In the genomic region with DNA sequence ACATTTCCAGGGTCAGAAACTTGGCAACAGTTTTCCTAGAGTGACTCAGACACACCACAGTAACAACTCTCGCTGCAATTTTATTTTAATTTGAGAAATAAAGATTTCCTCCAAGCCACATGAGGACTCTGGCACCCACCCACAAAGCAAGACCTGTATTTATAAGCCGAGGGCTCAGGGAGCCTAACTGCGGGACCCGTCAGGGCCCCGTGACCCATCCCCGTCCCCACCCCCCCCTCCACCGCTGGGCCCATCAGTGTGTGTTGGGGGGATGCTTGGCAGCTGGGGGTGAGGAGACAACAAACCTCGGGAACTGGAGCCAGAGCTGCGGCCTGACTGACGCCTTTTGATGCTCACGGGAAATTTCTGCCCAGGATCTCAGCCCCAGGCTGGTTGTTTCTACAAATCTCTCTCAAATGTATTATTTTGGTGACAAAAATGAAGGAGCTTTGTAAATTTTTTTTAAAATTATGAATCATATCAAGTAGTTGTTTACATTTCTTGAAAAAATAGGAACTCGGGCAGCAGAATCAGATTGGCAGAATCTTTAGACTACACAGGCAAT, we compare ENCODE assay signal across 30 cellular contexts. TPM values are rescaled to one million over a fixed set of nuclear protein-coding genes. Genes with fewer than 3 reads are reported as not detected.
DNase-seq lines count a peak whose midpoint lies in the region; ATAC-seq and TF ChIP-seq lines count a peak whose summit lies in the region.
"Had no signal": no experiment of that assay in that cellular context is flagged by ENCODE, and none has a peak within 500 bp of the region (broad histone marks: within the 10 kb centered on the region; RNA-seq: fewer than 3 reads in every experiment).

No MANE protein-coding gene starts in this region.

- no peaks in the 10 kb centered on the region for H3K9me3 ChIP-seq in subcutaneous abdominal adipose tissue (ENCODE audit: control insufficient read depth in 5 of 5, low read length in 5 of 5)
- H3K9me3 ChIP-seq: A549, esophagus squamous epithelium, gastrocnemius medialis, MG63, Peyer's patch, suprapubic skin had no signal

- no peaks in the 10 kb centered on the region for H3K27me3 Mint-ChIP-seq in mesothelial cell of epicardium (ENCODE audit: low read depth)

- peaks cover 7% of the 10 kb centered on the region for H3K36me3 Mint-ChIP-seq in mesothelial cell of epicardium

- H3K27ac ChIP-seq in subcutaneous abdominal adipose tissue (ENCODE audit: low read depth, low read length): peak overlapping the region; percentile 50
- H3K27ac ChIP-seq: A549, gastrocnemius medialis, suprapubic skin had no signal

- no peak for TF ChIP-seq CTCF in mesothelial cell of epicardium (IDR thresholded peaks at IDR 0.05; ENCODE audit: unreplicated experiment)

- H3K27me3 ChIP-seq in H7 (ENCODE audit: control insufficient read depth, insufficient read depth, low read length) (peaks cover 13% of the 10 kb centered on the region), subcutaneous abdominal adipose tissue (ENCODE audit: control insufficient read depth in 5 of 5, insufficient read depth in 4 of 5, low read length in 5 of 5) (no peaks in the 10 kb centered on the region)
- H3K27me3 ChIP-seq: MG63 had no signal

- no peak overlapping the region for H3K27ac Mint-ChIP-seq in mesothelial cell of epicardium
- H3K27ac Mint-ChIP-seq: CD8-positive, alpha-beta T cell; dendritic cell treated with granulocyte-macrophage colony-stimulating factor and Interleukin-4, amounts not matched to agents 40 ng/mL and 50 ng/mL, for 4 days; endodermal cell had no signal

- peak; percentile 36 for DNase-seq in H7
- peak; percentile 39 for DNase-seq in astrocyte of the hippocampus (ENCODE audit: low read depth, low spot score)
- DNase-seq in mesothelial cell of epicardium (ENCODE audit: low spot score in 2 of 2, unreplicated experiment in 2 of 2): no peak
- DNase-seq in SW480 (ENCODE audit: low spot score): no peak
- DNase-seq: activated CD4-positive, alpha-beta T cell treated with anti-CD3 and anti-CD28 coated beads, Interleukin-2, amount 50 U/mL, for 4 hours; activated CD8-positive, alpha-beta memory T cell treated with anti-CD3 and anti-CD28 coated beads, Interleukin-2, amount 50 U/mL, for 4 hours; aorta; CD8-positive, alpha-beta T cell; central memory CD4-positive, alpha-beta T cell; DMS 273 treated with DMSO at 0.1 percent for 48 hours; endodermal cell; esophagus squamous epithelium; gastrocnemius medialis; hippocampal formation; left cardiac atrium; MG63; NCI-H2029; NCI-H69; nucleus accumbens; Peyer's patch; SIG-M5; stimulated activated CD4-positive, alpha-beta T cell treated with anti-CD3 and anti-CD28 coated beads, Interleukin-2, amount 100 ng/mL, for 24 hours had no signal

- ATAC-seq in HG03097 (IDR thresholded peaks at IDR 0.05; ENCODE audit: low FRiP score, unreplicated experiment) (no peak), GM21529 (IDR thresholded peaks at IDR 0.05; ENCODE audit: unreplicated experiment) (no peak), GM21619 (IDR thresholded peaks at IDR 0.05; ENCODE audit: unreplicated experiment) (no peak)
- ATAC-seq: A549; activated naive CD4-positive, alpha-beta T cell treated with anti-CD3 and anti-CD28 coated beads, Interleukin-2, amount 50 U/mL, for 72 hours; CD8-positive, alpha-beta T cell; gastrocnemius medialis; left cardiac atrium had no signal

- no peaks in the 10 kb centered on the region for H3K9me3 Mint-ChIP-seq in mesothelial cell of epicardium
- H3K9me3 Mint-ChIP-seq: activated naive CD4-positive, alpha-beta T cell treated with anti-CD3 and anti-CD28 coated beads, Interleukin-2, amount 50 U/mL, for 72 hours; CD8-positive, alpha-beta T cell; dendritic cell treated with granulocyte-macrophage colony-stimulating factor and Interleukin-4, amounts not matched to agents 40 ng/mL and 50 ng/mL, for 4 days; endodermal cell had no signal

- H3K9ac ChIP-seq in subcutaneous abdominal adipose tissue (ENCODE audit: low read length in 5 of 5): no peak overlapping the region

- H3K36me3 ChIP-seq in H7 (replicated peaks; ENCODE audit: control insufficient read depth, insufficient read depth, low read length): peaks cover 3% of the 10 kb centered on the region
- peaks cover 0 to 19% (median 13%) of the 10 kb centered on the region in 5 donors for H3K36me3 ChIP-seq in subcutaneous abdominal adipose tissue (ENCODE audit: control insufficient read depth in 5 of 5, insufficient read depth in 5 of 5, low read length in 5 of 5)

- peaks cover 6% of the 10 kb centered on the region for H3K4me1 Mint-ChIP-seq in mesothelial cell of epicardium

- peak overlapping the region; percentile 55 for H3K4me3 Mint-ChIP-seq in mesothelial cell of epicardium
- H3K4me3 Mint-ChIP-seq: dendritic cell treated with granulocyte-macrophage colony-stimulating factor and Interleukin-4, amounts not matched to agents 40 ng/mL and 50 ng/mL, for 4 days had no signal

- peaks cover 1 to 51% (median 39%) of the 10 kb centered on the region in 5 donors for H3K4me1 ChIP-seq in subcutaneous abdominal adipose tissue (ENCODE audit: control insufficient read depth in 5 of 5, insufficient read depth in 5 of 5, low read length in 5 of 5)
- H3K4me1 ChIP-seq: A549 had no signal

- H3K4me3 ChIP-seq in H7 (ENCODE audit: insufficient read depth, low read depth, low read length): no peak overlapping the region
- no peak overlapping the region for H3K4me3 ChIP-seq in subcutaneous abdominal adipose tissue (ENCODE audit: low read depth in 1 of 5, low read length in 5 of 5)
- H3K4me3 ChIP-seq: A549, esophagus squamous epithelium, gastrocnemius medialis, MG63, Peyer's patch, suprapubic skin had no signal

RNA-seq across cellular contexts. Expression of gene TMEM200B, which starts 4.3 kb away (rescaled TPM):
- total RNA-seq in H7 (2014; rRNA removed; shearing (Covaris generic)): 53.7 and 59.5 TPM in 2 replicates
- 28.3 to 31.0 TPM (median 29.1 TPM) in 3 replicates for total RNA-seq in mesothelial cell of epicardium
- total RNA-seq: CD8-positive, alpha-beta T cell had no signal

Comparison
In these comparisons a context has a peak if more than half of its experiments do, and no peak if none do; other contexts are left out.
1. DNase-seq: peak in H7 (single experiment) and astrocyte of the hippocampus (single experiment); none in mesothelial cell of epicardium (0 of 2) and SW480 (single experiment).